21 cellular contexts compared by ENCODE assay signal in the genomic region with DNA sequence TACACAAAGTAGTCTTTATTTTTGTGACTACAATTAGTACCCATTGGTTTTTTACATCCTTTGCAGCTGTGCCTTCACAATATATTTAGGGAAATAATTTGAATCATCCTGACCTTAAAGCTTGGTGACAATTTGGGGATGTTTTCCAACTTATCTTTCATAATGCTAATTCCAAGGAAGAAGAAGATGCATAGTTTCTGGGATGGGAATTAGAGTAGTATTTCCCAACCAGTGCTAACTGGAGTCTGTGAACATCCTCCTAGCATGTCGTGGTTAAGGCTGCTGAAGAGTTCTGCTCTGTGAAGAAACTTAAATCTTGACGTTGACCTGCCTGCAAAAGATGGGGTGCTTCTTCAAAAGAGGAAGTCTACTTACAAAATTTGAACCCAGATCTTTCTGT.
"Had no signal": no experiment of that assay in that cellular context is flagged by ENCODE, and none has a peak within 500 bp of the region (broad histone marks: within the 10 kb centered on the region; RNA-seq: fewer than 3 reads in every experiment).

No MANE protein-coding gene starts in this region.

- H3K4me3 ChIP-seq: breast epithelium, ovary, psoas muscle had no signal

- ATAC-seq: activated naive CD8-positive, alpha-beta T cell treated with anti-CD3 and anti-CD28 coated beads, Interleukin-2, amount 50 U/mL, for 24 hours; activated T-cell treated with anti-CD3 and anti-CD28 coated beads, Interleukin-2, amount 50 U/mL, for 4 hours; left cardiac atrium; naive thymus-derived CD8-positive, alpha-beta T cell; psoas muscle; right cardiac atrium; stimulated activated effector memory CD8-positive, alpha-beta T cell treated with anti-CD3 and anti-CD28 coated beads, Interleukin-12 subunit alpha, Interleukin-12 subunit beta, amount 100 ng/mL, for 72 hours; T-cell had no signal

- H3K27ac ChIP-seq: breast epithelium, ovary, psoas muscle had no signal

- H3K9me3 ChIP-seq: breast epithelium, ovary, psoas muscle had no signal

- DNase-seq: activated CD4-positive, alpha-beta T cell treated with anti-CD3 and anti-CD28 coated beads, Interleukin-2, amount 50 U/mL, for 1 hour; activated CD4-positive, CD25-positive, alpha-beta regulatory T cell treated with anti-CD3 and anti-CD28 coated beads, Interleukin-2, amount 50 U/mL, for 72 hours; activated CD8-positive, alpha-beta memory T cell treated with anti-CD3 and anti-CD28 coated beads, Interleukin-2, amount 50 U/mL, for 4 hours; activated effector memory CD4-positive, alpha-beta T cell treated with Interleukin-2 at 50 U/mL for 16 hours; activated naive CD4-positive, alpha-beta T cell treated with anti-CD3 and anti-CD28 coated beads, Interleukin-2, amount 10 ng/mL, durations not matched to agents 7 days and 5 days; activated naive CD8-positive, alpha-beta T cell treated with anti-CD3 and anti-CD28 coated beads, Interleukin-2, amount 50 U/mL, for 24 hours; activated T-cell treated with anti-CD3 and anti-CD28 coated beads, Interleukin-2, amount 50 U/mL, for 4 hours; cerebellar nuclear complex; cortex of kidney; erythroblast; left cardiac atrium; naive thymus-derived CD8-positive, alpha-beta T cell; ovary; psoas muscle; right cardiac atrium; small intestine; stimulated activated CD4-positive, alpha-beta T cell treated with anti-CD3 and anti-CD28 coated beads, Interleukin-4, amount 100 ng/mL, for 24 hours; T-cell; T1000 had no signal

- H3K4me1 ChIP-seq: breast epithelium, psoas muscle had no signal

- H3K27me3 ChIP-seq: breast epithelium, ovary had no signal

- H3K36me3 ChIP-seq: breast epithelium, ovary had no signal
